In the genomic region with DNA sequence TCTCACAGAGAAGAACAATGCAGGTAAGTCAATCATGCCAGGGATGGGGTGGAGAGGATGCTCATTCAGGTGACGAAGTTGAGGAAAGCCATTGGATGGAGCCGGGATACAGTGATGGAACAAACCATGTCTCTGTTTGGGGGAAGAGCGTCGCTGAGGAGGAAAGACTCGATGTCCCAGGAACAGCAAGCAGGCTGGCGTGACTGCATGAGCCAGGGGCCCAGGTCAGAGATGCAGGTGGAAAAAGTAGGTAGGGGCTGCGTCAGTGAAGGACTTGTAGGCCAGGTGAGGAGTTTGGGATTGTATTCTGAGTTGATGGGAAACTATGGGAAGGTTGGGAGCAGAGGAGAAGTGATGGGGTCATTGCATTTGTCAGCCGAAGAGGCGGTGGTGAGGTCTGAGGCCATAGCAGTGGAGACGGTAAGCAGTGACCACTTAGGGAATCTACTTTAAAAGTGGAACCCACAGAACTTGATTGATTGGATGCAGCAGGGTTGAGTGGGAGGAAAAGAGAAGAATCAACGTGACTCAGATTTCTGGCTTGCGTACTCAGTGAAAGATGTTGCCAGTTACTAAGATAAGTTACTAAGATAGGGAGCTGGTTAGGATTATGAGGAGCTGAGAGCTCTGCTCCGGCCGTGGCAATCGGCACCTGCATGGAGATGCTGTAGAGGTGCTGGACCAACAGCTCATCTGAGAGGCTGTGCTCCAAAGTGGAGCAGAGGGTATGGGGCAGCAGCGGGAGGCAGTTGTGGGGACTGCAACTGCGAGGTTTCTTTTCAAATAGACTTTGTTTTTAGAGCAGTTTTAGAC, we compare ENCODE assay signal across 12 cellular contexts. TPM values are rescaled to one million over a fixed set of nuclear protein-coding genes. Genes with fewer than 3 reads are reported as not detected.
A peak's percentile ranks its signal among the peaks of the same experiment; 100 is the strongest.
DNase-seq lines count a peak whose midpoint lies in the region; ATAC-seq and TF ChIP-seq lines count a peak whose summit lies in the region.
"Had no signal": no experiment of that assay in that cellular context is flagged by ENCODE, and none has a peak within 500 bp of the region (broad histone marks: within the 10 kb centered on the region; RNA-seq: fewer than 3 reads in every experiment).

No MANE protein-coding gene starts in this region.

- H3K36me3 ChIP-seq in right atrium auricular region (no peaks in the 10 kb centered on the region), BE2C (no peaks in the 10 kb centered on the region)
- H3K36me3 ChIP-seq: stomach had no signal

- H3K27me3 Mint-ChIP-seq in central memory CD8-positive, alpha-beta T cell, result peaks cover 38% of the 10 kb centered on the region

- H3K9me3 ChIP-seq in right atrium auricular region, result no peaks in the 10 kb centered on the region
- H3K9me3 ChIP-seq in BE2C, result no peaks in the 10 kb centered on the region
- H3K9me3 ChIP-seq: stomach had no signal

- no peaks in the 10 kb centered on the region for H3K27me3 ChIP-seq in right atrium auricular region
- peaks cover 44% of the 10 kb centered on the region for H3K27me3 ChIP-seq in BE2C

- H3K4me3 Mint-ChIP-seq in central memory CD8-positive, alpha-beta T cell, result no peak overlapping the region

- H3K4me1 ChIP-seq in right atrium auricular region (no peaks in the 10 kb centered on the region), BE2C (no peaks in the 10 kb centered on the region)

- H3K4me3 ChIP-seq in right atrium auricular region (no peak overlapping the region), BE2C (ENCODE audit: low read depth, low read length) (no peak overlapping the region)
- H3K4me3 ChIP-seq: stomach had no signal

- peak; percentile 13 for ATAC-seq in Right ventricle myocardium inferior
- ATAC-seq in central memory CD8-positive, alpha-beta T cell (replicated peaks; ENCODE audit: extremely low read depth, poor library complexity, severe bottlenecking), result no peak
- ATAC-seq in stimulated activated naive CD8-positive, alpha-beta T cell treated with anti-CD3 and anti-CD28 coated beads, Interleukin-15, Interleukin-2, amounts not matched to agents 100 U/mL and 50 U/mL, for 24 hours, result peak; percentile 38

- H3K36me3 Mint-ChIP-seq in central memory CD8-positive, alpha-beta T cell (ENCODE audit: insufficient read depth), result peaks cover 1% of the 10 kb centered on the region

- no peak for TF ChIP-seq CTCF in right atrium auricular region (IDR thresholded peaks at IDR 0.05)
- no peak for TF ChIP-seq CTCF in BE2C (IDR thresholded peaks at IDR 0.05; ENCODE audit: low read depth, low read length)

- DNase-seq in Right ventricle myocardium inferior (ENCODE audit: missing footprints) (no peak), right atrium auricular region (ENCODE audit: low spot score) (no peak), SW480 (ENCODE audit: low spot score) (peak; percentile 58), BE2C (no peak), NCI-H2227 treated with DMSO at 0.1 percent for 48 hours (lab: John Stamatoyannopoulos, UW) (no peak), KG1 (lab: John Stamatoyannopoulos, UW) (no peak)
- DNase-seq in central memory CD8-positive, alpha-beta T cell (ENCODE audit: low spot score in 2 of 2), result no peak
- DNase-seq in stimulated activated naive CD8-positive, alpha-beta T cell treated with anti-CD3 and anti-CD28 coated beads, Interleukin-15, Interleukin-2, amounts not matched to agents 100 U/mL and 50 U/mL, for 24 hours, result no peak
- DNase-seq: C1 segment of cervical spinal cord, NCI-H2171, SHP77 treated with DMSO at 0.1 percent for 48 hours, stomach had no signal

- H3K27ac ChIP-seq in right atrium auricular region, result no peak overlapping the region
- H3K27ac ChIP-seq: stomach had no signal

- H3K9me3 Mint-ChIP-seq in central memory CD8-positive, alpha-beta T cell, result no peaks in the 10 kb centered on the region

- peak overlapping the region; percentile 22 for H3K27ac Mint-ChIP-seq in central memory CD8-positive, alpha-beta T cell (ENCODE audit: low read depth)

- peaks cover 34% of the 10 kb centered on the region for H3K4me1 Mint-ChIP-seq in central memory CD8-positive, alpha-beta T cell

- intact Hi-C loops in Right ventricle myocardium inferior (cut with DNase I), result loop anchor here (5.0 kb wide), 1 partner anchor 57 kb away; no protein-coding TSS in a partner anchor

RNA-seq across cellular contexts. Expression of a gene that starts 12.5 kb away (rescaled TPM):
- total RNA-seq in Right ventricle myocardium inferior, result 3.8 TPM
- under 1 TPM; 0.16 to 0.30 TPM for total RNA-seq in right atrium auricular region
- polyA plus RNA-seq in BE2C (2012; ENCODE audit: insufficient read depth, insufficient read length, low read depth), result not detected

RNA-seq across cellular contexts. Expression of a gene that starts 14.1 kb away (rescaled TPM):
- 65.7 TPM for total RNA-seq in Right ventricle myocardium inferior
- total RNA-seq in right atrium auricular region, result 10 to 100 TPM; 27.4 to 30.1 TPM
- polyA plus RNA-seq in BE2C (2012; ENCODE audit: insufficient read depth, insufficient read length, low read depth), result 128 TPM
